1 cellular context compared by ENCODE assay signal in genomic region chr9:127628644-127629467, GRCh38.
TF ChIP-seq lines count a peak whose summit lies in the region.

No MANE protein-coding gene starts in this region.

TF ChIP-seq in K562, 482 proteins besides CTCF, POLR2A, EP300 and RAD21 (continued from another document and continues in another):
- no peak for TF ChIP-seq HINFP (tag; conservative IDR thresholded peaks at IDR 0.05; ENCODE audit: low read depth)
- TF ChIP-seq ZNF707 (CRISPR knock-in tag; conservative IDR thresholded peaks at IDR 0.05), result no peak
- TF ChIP-seq RCOR1 (IDR thresholded peaks at IDR 0.05; ENCODE audit: borderline replicate concordance in 1 of 2, low read depth in 2 of 2, low read length in 2 of 2), result 0 out of 4 replicates have a peak, but pooled peaks of 1 of the 2 experiments have one; percentile 3
- TF ChIP-seq CREB1 (IDR thresholded peaks at IDR 0.05), result 0 out of 2 replicates have a peak, but pooled peaks have one; percentile 36
- no peak for TF ChIP-seq CREB1 (CRISPR knock-in tag; IDR thresholded peaks at IDR 0.05)
- peak; percentile 92 for TF ChIP-seq MEIS2 (IDR thresholded peaks at IDR 0.05; ENCODE audit: partially characterized antibody)
- peak; percentile 91 for TF ChIP-seq C11orf30 (IDR thresholded peaks at IDR 0.05; ENCODE audit: low read depth)
- no peak for TF ChIP-seq ARID2 (IDR thresholded peaks at IDR 0.05)
- no peak for TF ChIP-seq CHAMP1 (IDR thresholded peaks at IDR 0.05)
- TF ChIP-seq NCOA1 (IDR thresholded peaks at IDR 0.05; ENCODE audit: low read depth), result no peak
- TF ChIP-seq EGR1 (conservative IDR thresholded peaks at IDR 0.05), result peak; percentile 96
- TF ChIP-seq ZNF133 (CRISPR knock-in tag; IDR thresholded peaks at IDR 0.05), result no peak
- 0 out of 2 replicates have a peak, but pooled peaks have one; percentile 49 for TF ChIP-seq ZKSCAN1 (IDR thresholded peaks at IDR 0.05; ENCODE audit: low read depth, low read length)
- no peak for TF ChIP-seq E2F8 (IDR thresholded peaks at IDR 0.05; ENCODE audit: low read depth, partially characterized antibody)
- TF ChIP-seq KLF10 (CRISPR knock-in tag; IDR thresholded peaks at IDR 0.05), result no peak
- TF ChIP-seq TCF3 (CRISPR knock-in tag; IDR thresholded peaks at IDR 0.05), result peak; percentile 59
- TF ChIP-seq NFE2L1 (tag; IDR thresholded peaks at IDR 0.05; ENCODE audit: borderline replicate concordance, low read depth), result no peak
- peak; percentile 23; the same call in 1 of the 2 replicates for TF ChIP-seq BHLHE40 (IDR thresholded peaks at IDR 0.05; ENCODE audit: low read length)
- TF ChIP-seq NFYB (IDR thresholded peaks at IDR 0.05; ENCODE audit: extremely low read depth, insufficient read length), result no peak
- TF ChIP-seq TFAP4 (CRISPR knock-in tag; IDR thresholded peaks at IDR 0.05; ENCODE audit: borderline replicate concordance), result peak; percentile 69; the same call in 1 of the 2 replicates
- no peak for TF ChIP-seq ZSCAN32 (CRISPR knock-in tag; IDR thresholded peaks at IDR 0.05)
- no peak for TF ChIP-seq SAFB2 (IDR thresholded peaks at IDR 0.05; ENCODE audit: borderline replicate concordance, low read depth, low read length, severe bottlenecking)
- 0 out of 2 replicates have a peak, but pooled peaks have one; percentile 45 for TF ChIP-seq MAX (CRISPR knock-in tag; IDR thresholded peaks at IDR 0.05)
- no peak for TF ChIP-seq DMBX1 (CRISPR knock-in tag; IDR thresholded peaks at IDR 0.05; ENCODE audit: borderline replicate concordance)
- TF ChIP-seq ZNF431 (CRISPR knock-in tag; IDR thresholded peaks at IDR 0.05), result no peak
- TF ChIP-seq ZNF124 (CRISPR knock-in tag; IDR thresholded peaks at IDR 0.05), result no peak
- no peak for TF ChIP-seq YY1 (IDR thresholded peaks at IDR 0.05; ENCODE audit: borderline replicate concordance in 1 of 3, control insufficient read depth in 1 of 3, extremely low read depth in 1 of 3, insufficient read depth in 3 of 3, insufficient read length in 1 of 3, insufficient replicate concordance in 2 of 3, low read depth in 1 of 3, low read length in 2 of 3)
- no peak for TF ChIP-seq MEF2D (tag; conservative IDR thresholded peaks at IDR 0.05; ENCODE audit: low read depth)
- peak; percentile 79 for TF ChIP-seq MAFG (tag; conservative IDR thresholded peaks at IDR 0.05)
- TF ChIP-seq MYNN (IDR thresholded peaks at IDR 0.05), result peak; percentile 12; the same call in 1 of the 2 replicates
- no peak for TF ChIP-seq MYNN (CRISPR knock-in tag; IDR thresholded peaks at IDR 0.05)
- TF ChIP-seq PKNOX1 (IDR thresholded peaks at IDR 0.05), result peak; percentile 83
- TF ChIP-seq SFPQ (IDR thresholded peaks at IDR 0.05; ENCODE audit: low read depth, low read length), result no peak
- TF ChIP-seq IRF1 (CRISPR knock-in tag; IDR thresholded peaks at IDR 0.05; ENCODE audit: borderline replicate concordance), result no peak
- TF ChIP-seq RUNX1 (IDR thresholded peaks at IDR 0.05; ENCODE audit: low read depth), result no peak
- TF ChIP-seq RREB1 (CRISPR knock-in tag; IDR thresholded peaks at IDR 0.05), result no peak
- no peak for TF ChIP-seq GABPA (tag; conservative IDR thresholded peaks at IDR 0.05; ENCODE audit: low read depth)
- no peak for TF ChIP-seq POLR3G (IDR thresholded peaks at IDR 0.05; ENCODE audit: extremely low read depth, insufficient read length, insufficient replicate concordance)
- TF ChIP-seq ZNF449 (CRISPR knock-in tag; IDR thresholded peaks at IDR 0.05), result no peak
- TF ChIP-seq ZNF165 (CRISPR knock-in tag; IDR thresholded peaks at IDR 0.05; ENCODE audit: borderline replicate concordance), result no peak
- TF ChIP-seq HNRNPLL (IDR thresholded peaks at IDR 0.05; ENCODE audit: low read depth, low read length, poor library complexity, severe bottlenecking), result peak; percentile 22
- peak; percentile 62 for TF ChIP-seq TEAD4 (IDR thresholded peaks at IDR 0.05; ENCODE audit: low read length)
- no peak for TF ChIP-seq TEAD4 (CRISPR knock-in tag; IDR thresholded peaks at IDR 0.05; ENCODE audit: borderline replicate concordance)
- peak; percentile 53; the same call in 1 of the 2 replicates for TF ChIP-seq MAFF (IDR thresholded peaks at IDR 0.05; ENCODE audit: low read length)
- TF ChIP-seq ARID1B (IDR thresholded peaks at IDR 0.05), result peak; percentile 82
